21 cellular contexts compared by ENCODE assay signal in the genomic region with DNA sequence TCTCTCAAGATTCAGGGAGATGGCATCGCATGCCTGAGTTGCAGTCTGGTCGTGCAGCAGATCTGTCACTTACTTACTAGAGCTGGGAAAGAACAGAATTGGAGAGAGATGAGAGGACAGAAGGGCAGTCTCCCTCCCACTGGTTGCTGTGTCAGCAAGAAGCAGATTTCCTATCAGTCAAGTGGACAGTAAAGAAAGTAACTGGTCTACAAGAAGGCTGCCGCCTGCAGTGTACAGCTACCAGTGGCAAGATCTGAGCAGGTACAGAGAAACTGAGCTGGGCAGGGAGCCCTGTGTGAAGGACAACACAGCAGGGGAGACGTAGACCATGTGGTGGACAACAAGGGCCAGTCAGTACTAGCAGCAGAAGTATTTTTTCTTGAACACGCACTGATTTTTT. TPM values are rescaled to one million over a fixed set of nuclear protein-coding genes. Genes with fewer than 3 reads are reported as not detected.
"Had no signal": no experiment of that assay in that cellular context is flagged by ENCODE, and none has a peak within 500 bp of the region (broad histone marks: within the 10 kb centered on the region; RNA-seq: fewer than 3 reads in every experiment).

No MANE protein-coding gene starts in this region.

- H3K4me1 ChIP-seq: esophagus squamous epithelium, right atrium auricular region, suprapubic skin, tibial nerve, upper lobe of right lung, vagina had no signal

- H3K4me3 Mint-ChIP-seq: nephron progenitor cell had no signal

- DNase-seq: effector memory CD4-positive, alpha-beta T cell; esophagus squamous epithelium; foreskin fibroblast; kidney; left cardiac atrium; left ventricle myocardium superior; mesenchymal stem cell; midbrain; nephron progenitor cell; stimulated activated CD4-positive, alpha-beta T cell treated with anti-CD3 and anti-CD28 coated beads, Interleukin-2, amount 100 ng/mL, for 48 hours; stimulated activated naive CD4-positive, alpha-beta T cell treated with Interleukin-2 at 50 U/mL for 16 hours; upper lobe of right lung had no signal

- ATAC-seq: left cardiac atrium, left ventricle myocardium superior, upper lobe of right lung had no signal

- H3K27me3 ChIP-seq: esophagus squamous epithelium, right atrium auricular region, suprapubic skin, tibial nerve, upper lobe of right lung, vagina had no signal

- H3K27ac Mint-ChIP-seq: nephron progenitor cell had no signal

- H3K36me3 ChIP-seq: esophagus squamous epithelium, right atrium auricular region, suprapubic skin, tibial nerve, upper lobe of right lung, vagina had no signal

- H3K4me1 Mint-ChIP-seq: nephron progenitor cell had no signal

- H3K27ac ChIP-seq: esophagus squamous epithelium, right atrium auricular region, suprapubic skin, tibial nerve, upper lobe of right lung, vagina had no signal

- H3K9me3 ChIP-seq: esophagus squamous epithelium, suprapubic skin, upper lobe of right lung, vagina had no signal

- H3K4me3 ChIP-seq: esophagus squamous epithelium, lung, right atrium auricular region, smooth muscle cell, suprapubic skin, tibial nerve, upper lobe of right lung, vagina had no signal

- H3K9me3 Mint-ChIP-seq: nephron progenitor cell had no signal

RNA-seq across cellular contexts. Expression of gene PCSK2, which starts 49.5 kb away (rescaled TPM):
- total RNA-seq: epithelial cell of proximal tubule, osteoblast, pulmonary artery endothelial cell, smooth muscle cell had no signal
- polyA plus RNA-seq: smooth muscle cell had no signal
